ENCODE assay signal across 20 cellular contexts in genomic region chr11:69372589-69373250, GRCh38.
A peak's percentile ranks its signal among the peaks of the same experiment; 100 is the strongest.
DNase-seq lines count a peak whose midpoint lies in the region; ATAC-seq and TF ChIP-seq lines count a peak whose summit lies in the region.
"Had no signal": no experiment of that assay in that cellular context is flagged by ENCODE, and none has a peak within 500 bp of the region (broad histone marks: within the 10 kb centered on the region; RNA-seq: fewer than 3 reads in every experiment).

No MANE protein-coding gene starts in this region.

- peak; percentile 3 for DNase-seq in activated T-cell treated with anti-CD3 and anti-CD28 coated beads, Interleukin-2, amount 50 U/mL, for 4 hours
- DNase-seq in activated T-cell treated with anti-CD3 and anti-CD28 coated beads for 4 hours = no peak
- DNase-seq in chondrocyte (ENCODE audit: low spot score) = peak; percentile 62
- peak; percentile 4 for DNase-seq in progenitor cell of endocrine pancreas (ENCODE audit: low spot score, unreplicated experiment)
- no peak for DNase-seq in NAMALWA (ENCODE audit: low spot score)
- DNase-seq in hippocampal formation (lab: John Stamatoyannopoulos, UW) = no peak
- DNase-seq: activated CD8-positive, alpha-beta T cell treated with anti-CD3 and anti-CD28 coated beads for 36 hours; activated gamma-delta T cell; DMS53; kidney; NCI-H1417; nephron progenitor cell; NK-92 treated with Interleukin-12 subunit alpha and Interleukin-12 subunit beta, amount 100 ng/mL, for 24 hours; RPMI8226; stimulated activated naive CD4-positive, alpha-beta T cell treated with Interleukin-2 at 50 U/mL for 16 hours had no signal

- no peaks in the 10 kb centered on the region for H3K36me3 Mint-ChIP-seq in activated T-cell treated with anti-CD3 and anti-CD28 coated beads, Interleukin-2, amount 50 U/mL, for 4 hours (ENCODE audit: insufficient read depth)
- H3K36me3 Mint-ChIP-seq in chondrocyte (ENCODE audit: low read depth) (no peaks in the 10 kb centered on the region), progenitor cell of endocrine pancreas (ENCODE audit: insufficient read depth) (no peaks in the 10 kb centered on the region)

- TF ChIP-seq CTCF in HEK293 (tag by site-specific recombination; IDR thresholded peaks at IDR 0.05) = no peak
- no peak for TF ChIP-seq CTCF in chondrocyte (IDR thresholded peaks at IDR 0.05)
- TF ChIP-seq CTCF in progenitor cell of endocrine pancreas (IDR thresholded peaks at IDR 0.05; ENCODE audit: unreplicated experiment) = no peak

- H3K9me3 Mint-ChIP-seq in activated T-cell treated with anti-CD3 and anti-CD28 coated beads, Interleukin-2, amount 50 U/mL, for 4 hours = peaks cover 11% of the 10 kb centered on the region
- peaks cover 14% of the 10 kb centered on the region for H3K9me3 Mint-ChIP-seq in chondrocyte (ENCODE audit: low read depth)
- H3K9me3 Mint-ChIP-seq in progenitor cell of endocrine pancreas (ENCODE audit: low read depth) = peaks cover 14% of the 10 kb centered on the region
- H3K9me3 Mint-ChIP-seq: activated CD8-positive, alpha-beta T cell treated with anti-CD3 and anti-CD28 coated beads for 36 hours; T-cell had no signal

- POLR2A ChIA-PET in HEK293 (lab: Yijun Ruan, JAX) = no interaction called here

- peaks cover 5% of the 10 kb centered on the region for H3K27me3 Mint-ChIP-seq in activated T-cell treated with anti-CD3 and anti-CD28 coated beads, Interleukin-2, amount 50 U/mL, for 4 hours (ENCODE audit: low read depth)
- peaks cover 2% of the 10 kb centered on the region for H3K27me3 Mint-ChIP-seq in chondrocyte (ENCODE audit: low read depth)
- H3K27me3 Mint-ChIP-seq in progenitor cell of endocrine pancreas = peaks cover 6% of the 10 kb centered on the region
- H3K27me3 Mint-ChIP-seq: activated CD8-positive, alpha-beta T cell treated with anti-CD3 and anti-CD28 coated beads for 36 hours had no signal

- no peak overlapping the region for H3K4me3 ChIP-seq in HEK293 (ENCODE audit: low read depth, low read length)
- H3K4me3 ChIP-seq: upper lobe of right lung had no signal

- no peaks in the 10 kb centered on the region for H3K36me3 ChIP-seq in HEK293 (ENCODE audit: control insufficient read depth in 2 of 2, insufficient read depth in 1 of 2, low read length in 2 of 2)
- H3K36me3 ChIP-seq: upper lobe of right lung had no signal

- CTCF ChIA-PET in HEK293 (lab: Yijun Ruan, JAX) = no interaction called here

- no peak overlapping the region for H3K27ac ChIP-seq in HEK293 (ENCODE audit: extremely low read depth, low read depth, low read length)
- H3K27ac ChIP-seq: C4-2B, upper lobe of right lung had no signal

- H3K4me1 Mint-ChIP-seq in activated T-cell treated with anti-CD3 and anti-CD28 coated beads, Interleukin-2, amount 50 U/mL, for 4 hours (ENCODE audit: low read depth) = no peaks in the 10 kb centered on the region
- H3K4me1 Mint-ChIP-seq in chondrocyte (ENCODE audit: low read depth) = peaks cover 6% of the 10 kb centered on the region
- peaks cover 2% of the 10 kb centered on the region for H3K4me1 Mint-ChIP-seq in progenitor cell of endocrine pancreas (ENCODE audit: low read depth)

- no peaks in the 10 kb centered on the region for H3K4me1 ChIP-seq in HEK293 (ENCODE audit: control insufficient read depth, insufficient read depth, low read length)

- no peak overlapping the region for H3K4me3 Mint-ChIP-seq in activated T-cell treated with anti-CD3 and anti-CD28 coated beads, Interleukin-2, amount 50 U/mL, for 4 hours
- H3K4me3 Mint-ChIP-seq in chondrocyte (ENCODE audit: unreplicated experiment) (no peak overlapping the region), progenitor cell of endocrine pancreas (ENCODE audit: low read depth) (no peak overlapping the region)
- H3K4me3 Mint-ChIP-seq: activated CD8-positive, alpha-beta T cell treated with anti-CD3 and anti-CD28 coated beads for 36 hours; nephron progenitor cell; T-cell had no signal

- ATAC-seq in activated T-cell treated with anti-CD3 and anti-CD28 coated beads, Interleukin-2, amount 50 U/mL, for 4 hours = no peak
- no peak for ATAC-seq in HG03432 (IDR thresholded peaks at IDR 0.05; ENCODE audit: unreplicated experiment)
- ATAC-seq: activated CD8-positive, alpha-beta T cell treated with anti-CD3 and anti-CD28 coated beads for 36 hours; T-cell; upper lobe of right lung had no signal

- H3K9me3 ChIP-seq in HEK293 (ENCODE audit: control insufficient read depth, insufficient read depth, low read depth, low read length) = no peaks in the 10 kb centered on the region
- H3K9me3 ChIP-seq: upper lobe of right lung had no signal

- H3K27ac Mint-ChIP-seq in chondrocyte (ENCODE audit: unreplicated experiment) = no peak overlapping the region
- no peak overlapping the region for H3K27ac Mint-ChIP-seq in progenitor cell of endocrine pancreas
- H3K27ac Mint-ChIP-seq: activated CD8-positive, alpha-beta T cell treated with anti-CD3 and anti-CD28 coated beads for 36 hours; nephron progenitor cell; T-cell had no signal

TF ChIP-seq in HEK293, 187 proteins besides CTCF, POLR2A, EP300 and RAD21:
- TF ChIP-seq ZNF654 (tag by site-specific recombination; IDR thresholded peaks at IDR 0.05; ENCODE audit: low read depth) = no peak
- peak; percentile 71 for TF ChIP-seq ZNF623 (tag by site-specific recombination; IDR thresholded peaks at IDR 0.05)
- TF ChIP-seq KLF7 (tag by site-specific recombination; IDR thresholded peaks at IDR 0.05; ENCODE audit: borderline replicate concordance) = no peak
- no peak for TF ChIP-seq ZNF561 (tag by site-specific recombination; IDR thresholded peaks at IDR 0.05; ENCODE audit: borderline replicate concordance)

Comparison
In these comparisons a context has a peak if more than half of its experiments do, and no peak if none do; other contexts are left out.
1. DNase-seq: peak in activated T-cell treated with anti-CD3 and anti-CD28 coated beads, Interleukin-2, amount 50 U/mL, for 4 hours (single experiment), chondrocyte (single experiment) and progenitor cell of endocrine pancreas (single experiment); none in activated T-cell treated with anti-CD3 and anti-CD28 coated beads for 4 hours (single experiment), NAMALWA (single experiment) and hippocampal formation (0 of 2).